20 cellular contexts compared by ENCODE assay signal in genomic region chr4:88035292-88035691, GRCh38. TPM values are rescaled to one million over a fixed set of nuclear protein-coding genes. Genes with fewer than 3 reads are reported as not detected.
"Had no signal": no experiment of that assay in that cellular context is flagged by ENCODE, and none has a peak within 500 bp of the region (broad histone marks: within the 10 kb centered on the region; RNA-seq: fewer than 3 reads in every experiment).

No MANE protein-coding gene starts in this region.

- H3K9me3 Mint-ChIP-seq: activated CD4-positive, alpha-beta memory T cell treated with anti-CD3 and anti-CD28 coated beads, Interleukin-2, amount 10 ng/mL, durations not matched to agents 7 days and 5 days; activated naive CD8-positive, alpha-beta T cell treated with anti-CD3 and anti-CD28 coated beads, Interleukin-2, amount 50 U/mL, for 24 hours; activated T-cell treated with anti-CD3 and anti-CD28 coated beads, Interleukin-2, amount 50 U/mL, for 72 hours had no signal

- H3K27ac Mint-ChIP-seq: activated CD4-positive, alpha-beta memory T cell treated with anti-CD3 and anti-CD28 coated beads, Interleukin-2, amount 10 ng/mL, durations not matched to agents 7 days and 5 days; activated CD4-positive, alpha-beta T cell treated with anti-CD3 and anti-CD28 coated beads for 36 hours; activated naive CD8-positive, alpha-beta T cell treated with anti-CD3 and anti-CD28 coated beads, Interleukin-2, amount 50 U/mL, for 24 hours; activated T-cell treated with anti-CD3 and anti-CD28 coated beads, Interleukin-2, amount 50 U/mL, for 72 hours had no signal

- H3K4me1 Mint-ChIP-seq: activated CD4-positive, alpha-beta memory T cell treated with anti-CD3 and anti-CD28 coated beads, Interleukin-2, amount 10 ng/mL, durations not matched to agents 7 days and 5 days; activated naive CD8-positive, alpha-beta T cell treated with anti-CD3 and anti-CD28 coated beads, Interleukin-2, amount 50 U/mL, for 24 hours had no signal

- H3K4me3 Mint-ChIP-seq: activated CD4-positive, alpha-beta memory T cell treated with anti-CD3 and anti-CD28 coated beads, Interleukin-2, amount 10 ng/mL, durations not matched to agents 7 days and 5 days; activated CD4-positive, alpha-beta T cell treated with anti-CD3 and anti-CD28 coated beads for 36 hours; activated naive CD8-positive, alpha-beta T cell treated with anti-CD3 and anti-CD28 coated beads, Interleukin-2, amount 50 U/mL, for 24 hours; activated T-cell treated with anti-CD3 and anti-CD28 coated beads, Interleukin-2, amount 50 U/mL, for 72 hours had no signal

- ATAC-seq: activated CD4-positive, alpha-beta T cell treated with anti-CD3 and anti-CD28 coated beads for 36 hours; activated naive CD8-positive, alpha-beta T cell treated with anti-CD3 and anti-CD28 coated beads, Interleukin-2, amount 50 U/mL, for 24 hours; activated T-cell treated with anti-CD3 and anti-CD28 coated beads, Interleukin-2, amount 50 U/mL, for 72 hours; body of pancreas; K562 had no signal

- H3K27me3 Mint-ChIP-seq: activated CD4-positive, alpha-beta memory T cell treated with anti-CD3 and anti-CD28 coated beads, Interleukin-2, amount 10 ng/mL, durations not matched to agents 7 days and 5 days; activated CD4-positive, alpha-beta T cell treated with anti-CD3 and anti-CD28 coated beads for 36 hours; activated naive CD8-positive, alpha-beta T cell treated with anti-CD3 and anti-CD28 coated beads, Interleukin-2, amount 50 U/mL, for 24 hours had no signal

- DNase-seq: activated CD4-positive, alpha-beta memory T cell treated with anti-CD3 and anti-CD28 coated beads, Interleukin-2, amount 10 ng/mL, durations not matched to agents 7 days and 5 days; activated CD4-positive, alpha-beta T cell treated with anti-CD3 and anti-CD28 coated beads for 36 hours; activated CD4-positive, alpha-beta T cell treated with anti-CD3 and anti-CD28 coated beads, Interleukin-2, amount 50 U/mL, for 1 hour; activated naive CD4-positive, alpha-beta T cell treated with anti-CD3 and anti-CD28 coated beads, Interleukin-2, amount 50 U/mL, for 16 hours; activated naive CD8-positive, alpha-beta T cell treated with anti-CD3 and anti-CD28 coated beads, Interleukin-2, amount 50 U/mL, for 24 hours; activated T-cell treated with anti-CD3 and anti-CD28 coated beads, Interleukin-2, amount 50 U/mL, for 72 hours; amniotic stem cell; body of pancreas; Karpas-422; NCI-H1105; NCI-H1436; NCI-H187; NCI-H2081; NCI-H446; NCI-H524; SIG-M5; T-helper 1 cell; WERI-Rb-1 had no signal

RNA-seq across cellular contexts. Expression of gene SPP1, which starts 59.8 kb away (rescaled TPM):
- total RNA-seq: activated CD4-positive, alpha-beta T cell treated with anti-CD3 and anti-CD28 coated beads for 36 hours; activated CD8-positive, alpha-beta memory T cell treated with anti-CD3 and anti-CD28 coated beads for 36 hours had no signal
